ENCODE assay signal across 19 cellular contexts in genomic region chr19:11325544-11325943, GRCh38. TPM values are rescaled to one million over a fixed set of nuclear protein-coding genes. Genes with fewer than 3 reads are reported as not detected.
"Had no signal": no experiment of that assay in that cellular context is flagged by ENCODE, and none has a peak within 500 bp of the region (broad histone marks: within the 10 kb centered on the region; RNA-seq: fewer than 3 reads in every experiment).

No MANE protein-coding gene starts in this region.

- H3K4me3 Mint-ChIP-seq: activated T-helper 17 cell treated with anti-CD3 and anti-CD28 coated beads, Interleukin-2, amount 50 U/mL, for 72 hours; brain; dendritic cell treated with granulocyte-macrophage colony-stimulating factor and Interleukin-4, amounts not matched to agents 40 ng/mL and 50 ng/mL, for 4 days; mesothelial cell of epicardium had no signal

- DNase-seq: activated CD4-positive, CD25-positive, alpha-beta regulatory T cell treated with anti-CD3 and anti-CD28 coated beads, Interleukin-2, amount 50 U/mL, for 72 hours; activated naive CD4-positive, alpha-beta T cell treated with anti-CD3 and anti-CD28 coated beads, Interleukin-2, amount 50 U/mL, for 16 hours; activated T-cell treated with anti-CD3 and anti-CD28 coated beads for 4 hours; amniotic stem cell; cerebellar nuclear complex; hippocampal formation; stimulated activated CD4-positive, alpha-beta T cell treated with anti-CD3 and anti-CD28 coated beads, Interleukin-4, amount 100 ng/mL, for 4 hours; SW 1271; tibial artery had no signal

- H3K4me1 Mint-ChIP-seq: activated T-helper 17 cell treated with anti-CD3 and anti-CD28 coated beads, Interleukin-2, amount 50 U/mL, for 72 hours had no signal

- ATAC-seq: activated T-helper 17 cell treated with anti-CD3 and anti-CD28 coated beads, Interleukin-2, amount 50 U/mL, for 72 hours had no signal

- H3K9me3 ChIP-seq: tibial artery had no signal

- H3K9me3 Mint-ChIP-seq: activated T-helper 17 cell treated with anti-CD3 and anti-CD28 coated beads, Interleukin-2, amount 50 U/mL, for 72 hours; brain; dendritic cell treated with granulocyte-macrophage colony-stimulating factor and Interleukin-4, amounts not matched to agents 40 ng/mL and 50 ng/mL, for 4 days; mesothelial cell of epicardium had no signal

- H3K27me3 ChIP-seq: tibial artery had no signal

- H3K4me3 ChIP-seq: tibial artery had no signal

- H3K27ac ChIP-seq: parathyroid adenoma had no signal

- H3K27me3 Mint-ChIP-seq: dendritic cell treated with granulocyte-macrophage colony-stimulating factor and Interleukin-4, amounts not matched to agents 40 ng/mL and 50 ng/mL, for 4 days had no signal

RNA-seq across cellular contexts. Expression of gene TSPAN16, which starts 29.6 kb away (rescaled TPM):
- total RNA-seq: activated T-helper 17 cell treated with anti-CD3 and anti-CD28 coated beads, Interleukin-2, amount 50 U/mL, for 72 hours; epithelial cell of proximal tubule; kidney epithelial cell; lower leg skin; mesothelial cell of epicardium; myocyte; renal cortical epithelial cell had no signal
